Comparison of ENCODE assay signal across 8 cellular contexts in the genomic region with DNA sequence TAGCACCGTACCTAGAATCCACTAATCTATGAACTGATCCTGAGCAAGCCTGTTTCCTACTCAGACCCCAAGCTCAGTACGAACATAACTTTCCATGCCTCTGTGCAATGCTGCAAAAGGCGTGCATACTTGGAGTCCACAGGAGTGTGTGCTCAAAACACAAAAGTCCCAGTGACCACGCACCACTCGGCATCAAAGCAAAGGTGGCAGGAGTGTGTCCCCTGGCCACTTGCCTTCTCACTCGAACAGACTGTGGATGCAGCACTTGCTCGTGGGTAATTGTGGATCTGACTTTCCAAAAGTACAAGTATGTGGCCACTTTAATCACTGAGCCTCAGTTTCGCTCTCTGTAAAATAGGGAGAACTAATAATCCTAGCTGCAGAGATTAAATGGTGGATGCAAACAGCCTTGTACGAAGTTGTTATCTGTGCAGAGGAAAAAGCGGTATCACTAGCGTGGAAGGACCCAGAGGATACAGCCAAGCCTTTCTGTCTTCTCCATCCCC. TPM values are rescaled to one million over a fixed set of nuclear protein-coding genes. Genes with fewer than 3 reads are reported as not detected.
DNase-seq lines count a peak whose midpoint lies in the region; ATAC-seq, FAIRE-seq and TF ChIP-seq lines count a peak whose summit lies in the region.

No MANE protein-coding gene starts in this region.

- CTCF ChIA-PET in K562 (lab: Yijun Ruan, JAX; ENCODE audit: low intra/inter-chr PET ratio) = no interaction called here

- TF ChIP-seq POLR2A in K562 (conservative IDR thresholded peaks at IDR 0.05) (no peak), transverse colon (IDR thresholded peaks at IDR 0.05) (no peak)

- TF ChIP-seq EP300 in K562 (IDR thresholded peaks at IDR 0.05; ENCODE audit: low read length) = no peak
- no peak for TF ChIP-seq EP300 in transverse colon (IDR thresholded peaks at IDR 0.05; ENCODE audit: low read depth)

- peaks cover 60% of the 10 kb centered on the region for H3K4me1 Mint-ChIP-seq in activated T-cell treated with anti-CD3 and anti-CD28 coated beads, Interleukin-2, amount 50 U/mL, for 72 hours (ENCODE audit: low read depth)

- H3K9ac ChIP-seq in K562 (ENCODE audit: insufficient read depth in 1 of 2, low read depth in 2 of 2, low read length in 2 of 2) = peak overlapping the region; percentile 96 to 98

- TF ChIP-seq RAD21 in K562 (CRISPR knock-in tag; conservative IDR thresholded peaks at IDR 0.05 in 1 of 2, IDR thresholded peaks at IDR 0.05 in 1 of 2) = no peak

- no peak for FAIRE-seq in K562 (lab: Jason Lieb, UNC)

- TF ChIP-seq CTCF in K562 (IDR thresholded peaks at IDR 0.05 in 2 of 3, conservative IDR thresholded peaks at IDR 0.05 in 1 of 3; ENCODE audit: insufficient read depth in 2 of 3, low read depth in 1 of 3, low read length in 3 of 3) (no peak), lower lobe of right lung (IDR thresholded peaks at IDR 0.05) (no peak), transverse colon (IDR thresholded peaks at IDR 0.05) (no peak)

- H3K36me3 ChIP-seq in K562 (ENCODE audit: control insufficient read depth, insufficient read depth, low read length) = peaks cover 4% of the 10 kb centered on the region; the same call in 1 of the 3 replicates
- H3K36me3 ChIP-seq in lower lobe of right lung = no peaks in the 10 kb centered on the region
- H3K36me3 ChIP-seq in transverse colon = no peaks in the 10 kb centered on the region

- peaks cover 2 to 5% of the 10 kb centered on the region in 2 donors for H3K36me3 Mint-ChIP-seq in activated T-cell treated with anti-CD3 and anti-CD28 coated beads, Interleukin-2, amount 50 U/mL, for 72 hours (ENCODE audit: insufficient read depth in 2 of 2)

- peak overlapping the region; percentile 100 for H2AFZ ChIP-seq in K562 (ENCODE audit: low read depth, low read length)

- H3K4me3 ChIP-seq in K562 = peak overlapping the region; percentile 55
- peak overlapping the region; percentile 73 for H3K4me3 ChIP-seq in lower lobe of right lung
- peak overlapping the region; percentile 11 to 76 (median 46) for H3K4me3 ChIP-seq in transverse colon

- H4K20me1 ChIP-seq in K562 (replicated peaks; ENCODE audit: control insufficient read depth, insufficient read depth, low read length) = no peaks in the 10 kb centered on the region

- H3K27me3 Mint-ChIP-seq in activated T-cell treated with anti-CD3 and anti-CD28 coated beads, Interleukin-2, amount 50 U/mL, for 72 hours (ENCODE audit: low read depth) = no peaks in the 10 kb centered on the region

- H3K9me1 ChIP-seq in K562 (ENCODE audit: control insufficient read depth, insufficient read depth, low read length) = no peaks in the 10 kb centered on the region

- peak overlapping the region; percentile 99 for H3K27ac Mint-ChIP-seq in activated T-cell treated with anti-CD3 and anti-CD28 coated beads, Interleukin-2, amount 50 U/mL, for 72 hours

- peak overlapping the region; percentile 95 to 98 for H3K4me3 Mint-ChIP-seq in activated T-cell treated with anti-CD3 and anti-CD28 coated beads, Interleukin-2, amount 50 U/mL, for 72 hours

- BruUV-seq in K562 (replicated peaks; lab: Mats Ljungman, UMichigan) = TSS peak; percentile 93

- peak overlapping the region; percentile 97 for H3K4me2 ChIP-seq in K562 (ENCODE audit: insufficient read depth, low read length)

- in situ Hi-C loops in K562 (cut with MboI) = no loop called here
- in situ Hi-C loops in transverse colon (cut with MboI; ENCODE audit: low pct_ligation_motif_present in 1 of 4, low pct_unique_long_range_greater_than_20kb in 1 of 4, low sequenced_read_pairs in 3 of 4) = no loop called here

- peaks cover 0 to 4% of the 10 kb centered on the region in 2 donors for H3K9me3 Mint-ChIP-seq in activated T-cell treated with anti-CD3 and anti-CD28 coated beads, Interleukin-2, amount 50 U/mL, for 72 hours

- H3K27ac ChIP-seq in K562 (ENCODE audit: extremely low read depth, low read depth, low read length) (peak overlapping the region; percentile 98), lower lobe of right lung (peak overlapping the region; percentile 97), transverse colon (peak overlapping the region; percentile 94 to 97 (median 94))

- H3K27me3 ChIP-seq in K562 (ENCODE audit: control insufficient read depth in 2 of 2, insufficient read depth in 2 of 2, low read length in 2 of 2) = no peaks in the 10 kb centered on the region
- no peaks in the 10 kb centered on the region for H3K27me3 ChIP-seq in lower lobe of right lung (ENCODE audit: low read depth)
- no peaks in the 10 kb centered on the region for H3K27me3 ChIP-seq in transverse colon

- POLR2A ChIA-PET in K562 (lab: Yijun Ruan, JAX) = interaction anchor here (0.6 to 1.8 kb wide), 11 partner anchors 9 to 1351 kb away, joined by 3 to 5 read pairs (median 3); no protein-coding TSS in a partner anchor

- intact Hi-C loops in K562 (cut with micrococcal nuclease) (no loop called here), lower lobe of right lung (cut with DNase I) (no loop called here), transverse colon (cut with DNase I; ENCODE audit: low total_unique reads) (no loop called here)

- H3K4me1 ChIP-seq in K562 (replicated peaks in 1 of 2; ENCODE audit: control insufficient read depth in 2 of 2, insufficient read depth in 2 of 2, low read length in 2 of 2) = peaks cover 10 to 29% of the 10 kb centered on the region in 2 experiments
- peaks cover 20% of the 10 kb centered on the region for H3K4me1 ChIP-seq in lower lobe of right lung
- peaks cover 12 to 29% (median 17%) of the 10 kb centered on the region in 4 donors for H3K4me1 ChIP-seq in transverse colon

- no peak for ATAC-seq in activated T-cell treated with anti-CD3 and anti-CD28 coated beads, Interleukin-2, amount 50 U/mL, for 72 hours (replicated peaks in 1 of 2)
- ATAC-seq in K562 (no peak), lower lobe of right lung (no peak), HG02678 (IDR thresholded peaks at IDR 0.05; ENCODE audit: unreplicated experiment) (no peak)

- H3K9me3 ChIP-seq in K562 (replicated peaks; ENCODE audit: control insufficient read depth, insufficient read depth, low read depth, low read length) = no peaks in the 10 kb centered on the region
- no peaks in the 10 kb centered on the region for H3K9me3 ChIP-seq in lower lobe of right lung
- no peaks in the 10 kb centered on the region for H3K9me3 ChIP-seq in transverse colon

- peaks cover 22% of the 10 kb centered on the region for H3K79me2 ChIP-seq in K562 (ENCODE audit: control insufficient read depth, insufficient read depth, low read length)

- no peak for DNase-seq in activated T-cell treated with anti-CD3 and anti-CD28 coated beads, Interleukin-2, amount 50 U/mL, for 72 hours
- DNase-seq in activated T-cell treated with anti-CD3 and anti-CD28 coated beads for 4 hours (no peak), K562 (ENCODE audit: extremely low read depth in 1 of 4, low spot score in 3 of 4) (no peak), lower lobe of right lung (no peak), transverse colon (no peak), T-helper 9 cell (no peak), NCI-H2107 (lab: John Stamatoyannopoulos, UW) (no peak)

- 34% methylated on average over 11 of the region's 11 CpGs for WGBS in K562 (ENCODE audit: insufficient coverage, low coverage, missing lambda C conversion rate)
- 0 to 41% methylated on average over 3 to 11 of the region's 11 CpGs for WGBS in transverse colon (ENCODE audit: low coverage in 1 of 2), 2 donors

TF ChIP-seq in K562, 482 proteins besides CTCF, POLR2A, EP300 and RAD21 (continues in another document):
- TF ChIP-seq RBM25 (IDR thresholded peaks at IDR 0.05; ENCODE audit: low read depth, low read length, severe bottlenecking) (peak; percentile 63), SRSF7 (optimal IDR thresholded peaks at IDR 0.05; ENCODE audit: low read depth, low read length) (no peak), HDAC2 (IDR thresholded peaks at IDR 0.05) (0 out of 2 replicates have a peak, but pooled peaks have one; percentile 66), ZNF354B (CRISPR knock-in tag; IDR thresholded peaks at IDR 0.05) (no peak), NR2C2 (CRISPR knock-in tag; IDR thresholded peaks at IDR 0.05) (no peak), NR2C2 (tag; IDR thresholded peaks at IDR 0.05) (0 out of 2 replicates have a peak, but pooled peaks have one; percentile 39), ZFP30 (CRISPR knock-in tag; IDR thresholded peaks at IDR 0.05; ENCODE audit: borderline replicate concordance) (no peak)
- TF ChIP-seq, protein P1, sequence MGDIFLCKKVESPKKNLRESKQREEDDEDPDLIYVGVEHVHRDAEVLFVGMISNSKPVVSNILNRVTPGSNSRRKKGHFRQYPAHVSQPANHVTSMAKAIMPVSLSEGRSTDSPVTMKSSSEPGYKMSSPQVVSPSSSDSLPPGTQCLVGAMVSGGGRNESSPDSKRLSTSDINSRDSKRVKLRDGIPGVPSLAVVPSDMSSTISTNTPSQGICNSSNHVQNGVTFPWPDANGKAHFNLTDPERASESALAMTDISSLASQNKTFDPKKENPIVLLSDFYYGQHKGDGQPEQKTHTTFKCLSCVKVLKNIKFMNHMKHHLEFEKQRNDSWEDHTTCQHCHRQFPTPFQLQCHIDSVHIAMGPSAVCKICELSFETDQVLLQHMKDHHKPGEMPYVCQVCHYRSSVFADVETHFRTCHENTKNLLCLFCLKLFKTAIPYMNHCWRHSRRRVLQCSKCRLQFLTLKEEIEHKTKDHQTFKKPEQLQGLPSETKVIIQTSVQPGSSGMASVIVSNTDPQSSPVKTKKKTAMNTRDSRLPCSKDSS (IDR thresholded peaks at IDR 0.05; ENCODE audit: low read depth, partially characterized antibody) = no peak

RNA-seq across cellular contexts. Expression of a gene that starts 0.3 kb away (rescaled TPM):
- total RNA-seq in activated T-cell treated with anti-CD3 and anti-CD28 coated beads, Interleukin-2, amount 50 U/mL, for 72 hours = 10 to 100 TPM; 12.8 to 16.2 TPM
- 18.0 and 41.3 TPM in 2 replicates for total RNA-seq in K562 (2011; cell fraction: chromatin; rRNA removed; ENCODE audit: low replicate concordance)
- 24.1 and 25.0 TPM in 2 replicates for total RNA-seq in K562 (2011; cell fraction: nucleolus; rRNA removed)
- total RNA-seq in K562 (2011; cell fraction: nucleoplasm; rRNA removed) = 21.2 and 27.1 TPM in 2 replicates
- 6.4 and 10.8 TPM in 2 replicates for total RNA-seq in K562 (2014; rRNA removed)
- 2.6 and 5.3 TPM in 2 replicates for total RNA-seq in K562 (2014; rRNA removed; fragmentation: Illumina TruSeq; extraction: Trizol)
- total RNA-seq in K562 (2015; rRNA removed; fragmentation: Illumina TruSeq; extraction: Trizol) = 5.9 and 8.4 TPM in 2 replicates
- total RNA-seq in K562 (2021) = 9.1 TPM in 2 replicates
- polyA plus RNA-seq in K562 (2011; rRNA removed) = 3.8 and 5.2 TPM in 2 replicates
- 4.5 and 35.4 TPM in 2 replicates for polyA plus RNA-seq in K562 (2011; cell fraction: cytosol; rRNA removed)
- 8.8 and 15.0 TPM in 2 replicates for polyA plus RNA-seq in K562 (2011; cell fraction: nucleus; rRNA removed)
- polyA plus RNA-seq in K562 (2012) = 5.4 and 5.7 TPM in 2 replicates
- polyA plus RNA-seq in K562 (2014; fragmentation: Illumina TruSeq; extraction: Trizol) = 5.4 and 7.5 TPM in 2 replicates
- under 1 TPM; 0.61 to 0.66 TPM for polyA plus RNA-seq in K562 (2014; fragmentation: Nextera tagmentation; extraction: Ambion mirVana)
- 6.4 and 7.0 TPM in 2 replicates for polyA plus RNA-seq in K562 (2014; rRNA removed)
- polyA minus RNA-seq in K562 (2011; rRNA and poly(A)+ RNA removed) = 8.7 and 10.1 TPM in 2 replicates
- polyA minus RNA-seq in K562 (2011; cell fraction: cytosol; rRNA and poly(A)+ RNA removed) = 2.2 and 3.5 TPM in 2 replicates
- polyA minus RNA-seq in K562 (2011; cell fraction: nucleus; rRNA and poly(A)+ RNA removed) = 9.0 and 9.8 TPM in 2 replicates
- total RNA-seq in lower lobe of right lung = 8.6 TPM
- 10 to 100 TPM in 2 of 4 donors, 1 to 10 TPM in 2; 4.4 to 14.2 (median 9.2) TPM for total RNA-seq in transverse colon
